8 cellular contexts compared by ENCODE assay signal in genomic region chr10:69237528-69238159, GRCh38. TPM values are rescaled to one million over a fixed set of nuclear protein-coding genes. Genes with fewer than 3 reads are reported as not detected.
A peak's percentile ranks its signal among the peaks of the same experiment; 100 is the strongest.
DNase-seq lines count a peak whose midpoint lies in the region; ATAC-seq and TF ChIP-seq lines count a peak whose summit lies in the region.

No MANE protein-coding gene starts in this region.

- peak; percentile 94 for ATAC-seq in GM19043 (IDR thresholded peaks at IDR 0.05; ENCODE audit: low read depth, unreplicated experiment)
- ATAC-seq in HG03442 (IDR thresholded peaks at IDR 0.05; ENCODE audit: unreplicated experiment), result peak; percentile 91
- peak; percentile 96 for ATAC-seq in lower lobe of right lung

- H3K36me3 ChIP-seq in lower lobe of right lung, result no peaks in the 10 kb centered on the region

- peak; percentile 91 for TF ChIP-seq CTCF in lower lobe of right lung (IDR thresholded peaks at IDR 0.05)

- no peaks in the 10 kb centered on the region for H3K27me3 ChIP-seq in lower lobe of right lung (ENCODE audit: low read depth)

- no peak overlapping the region for H3K27ac ChIP-seq in lower lobe of right lung

- no peak overlapping the region for H3K4me3 ChIP-seq in lower lobe of right lung

- intact Hi-C loops in lower lobe of right lung (cut with DNase I), result loop anchor here (5.0 kb wide), 1 partner anchor 155 kb away; no protein-coding TSS in a partner anchor

- peaks cover 23% of the 10 kb centered on the region for H3K4me1 ChIP-seq in lower lobe of right lung

- no peaks in the 10 kb centered on the region for H3K9me3 ChIP-seq in lower lobe of right lung

- DNase-seq in C1 segment of cervical spinal cord (lab: John Stamatoyannopoulos, UW) (peak in 13 of 14 donors; percentile 17 to 80 (median 68)), NCI-H69 (lab: John Stamatoyannopoulos, UW) (peak; percentile 70), dermis blood vessel endothelial cell (peak; percentile 85), lower lobe of right lung (peak; percentile 89)
- DNase-seq in activated CD4-positive, alpha-beta T cell treated with anti-CD3 and anti-CD28 coated beads, Interleukin-2, amount 50 U/mL, for 48 hours, result peak; percentile 94 to 95
- peak; percentile 68 for DNase-seq in stimulated activated CD8-positive, alpha-beta memory T cell treated with anti-CD3 and anti-CD28 coated beads, Interleukin-12 subunit alpha, Interleukin-12 subunit beta, amount 100 ng/mL, for 4 hours (ENCODE audit: low read depth)

RNA-seq across cellular contexts. Expression of gene HKDC1, which starts 17.5 kb away (rescaled TPM):
- 0.23 and 0.85 TPM in 2 replicates for total RNA-seq in dermis blood vessel endothelial cell
- 5.9 TPM for total RNA-seq in lower lobe of right lung

RNA-seq across cellular contexts. Expression of gene HK1, which starts 40.7 kb away (rescaled TPM):
- 110 and 142 TPM in 2 replicates for total RNA-seq in dermis blood vessel endothelial cell
- 85.1 TPM for total RNA-seq in lower lobe of right lung

RNA-seq across cellular contexts. Expression of gene SUPV3L1, which starts 57.6 kb away (rescaled TPM):
- total RNA-seq in dermis blood vessel endothelial cell (18.4 and 27.1 TPM in 2 replicates), lower lobe of right lung (20.5 TPM)
